In the genomic region with DNA sequence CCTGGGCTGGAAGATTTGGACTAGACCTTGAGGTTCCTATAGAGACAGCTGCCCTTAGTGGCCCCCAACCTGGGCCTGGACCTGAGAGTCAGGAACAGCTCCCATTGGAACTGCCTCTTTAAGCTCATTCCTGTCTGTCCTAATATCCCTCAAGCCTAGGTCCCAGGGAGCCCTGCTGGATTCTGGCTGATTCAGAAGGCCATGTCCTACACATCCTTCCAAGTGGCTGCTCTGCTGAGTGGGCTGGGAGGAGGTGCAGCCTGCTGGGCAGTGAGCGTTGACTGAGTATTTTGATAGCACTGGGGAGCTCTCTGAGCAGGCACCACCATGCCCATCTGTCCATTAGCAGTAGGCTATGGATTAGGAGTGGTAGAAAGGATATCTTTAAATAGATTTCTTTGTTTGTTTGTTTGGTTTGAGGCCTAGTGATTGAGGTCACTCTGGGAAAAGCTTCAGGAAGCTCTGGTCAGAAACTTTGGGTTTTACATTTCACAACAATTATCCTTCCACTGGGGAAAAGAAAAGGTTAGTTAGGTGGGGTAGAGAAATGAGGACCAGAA, we compare ENCODE assay signal across 16 cellular contexts. TPM values are rescaled to one million over a fixed set of nuclear protein-coding genes. Genes with fewer than 3 reads are reported as not detected.
DNase-seq lines count a peak whose midpoint lies in the region; ATAC-seq and TF ChIP-seq lines count a peak whose summit lies in the region.
"Had no signal": no experiment of that assay in that cellular context is flagged by ENCODE, and none has a peak within 500 bp of the region (broad histone marks: within the 10 kb centered on the region; RNA-seq: fewer than 3 reads in every experiment).

No MANE protein-coding gene starts in this region.

- no peak overlapping the region for H3K4me3 Mint-ChIP-seq in activated T-helper 17 cell treated with anti-CD3 and anti-CD28 coated beads, Interleukin-2, amount 50 U/mL, for 72 hours
- H3K4me3 Mint-ChIP-seq in memory B cell: no peak overlapping the region
- H3K4me3 Mint-ChIP-seq: brain had no signal

- no peaks in the 10 kb centered on the region for H3K9me3 ChIP-seq in right atrium auricular region
- no peaks in the 10 kb centered on the region for H3K9me3 ChIP-seq in upper lobe of left lung
- H3K9me3 ChIP-seq: Caco-2 had no signal

- H3K4me3 ChIP-seq in right atrium auricular region: no peak overlapping the region
- no peak overlapping the region for H3K4me3 ChIP-seq in upper lobe of left lung

- H3K4me1 ChIP-seq in right atrium auricular region (peaks cover 0 to 8% of the 10 kb centered on the region in 2 donors), upper lobe of left lung (peaks cover 4 to 26% (median 16%) of the 10 kb centered on the region in 4 donors)
- H3K4me1 ChIP-seq: Caco-2 had no signal

- H3K27ac ChIP-seq in right atrium auricular region (no peak overlapping the region), upper lobe of left lung (peak overlapping the region in 1 of 4 donors; percentile 48)
- H3K27ac ChIP-seq: VCaP had no signal

- no peaks in the 10 kb centered on the region for H3K36me3 Mint-ChIP-seq in activated T-helper 17 cell treated with anti-CD3 and anti-CD28 coated beads, Interleukin-2, amount 50 U/mL, for 72 hours (ENCODE audit: low read depth)
- H3K36me3 Mint-ChIP-seq in memory B cell: no peaks in the 10 kb centered on the region
- H3K36me3 Mint-ChIP-seq: brain had no signal

- H3K27me3 Mint-ChIP-seq in activated T-helper 17 cell treated with anti-CD3 and anti-CD28 coated beads, Interleukin-2, amount 50 U/mL, for 72 hours: no peaks in the 10 kb centered on the region
- no peaks in the 10 kb centered on the region for H3K27me3 Mint-ChIP-seq in memory B cell

- DNase-seq in left cardiac atrium: no peak
- no peak for DNase-seq in right atrium auricular region (ENCODE audit: low spot score)
- DNase-seq in memory B cell (ENCODE audit: low spot score in 2 of 2): no peak
- no peak for DNase-seq in upper lobe of left lung
- DNase-seq in cerebellar nuclear complex (lab: John Stamatoyannopoulos, UW): no peak
- DNase-seq: activated naive CD4-positive, alpha-beta T cell treated with Interleukin-2 at 50 U/mL for 16 hours; Caco-2; IMR-90; NCI-H1417; stimulated activated naive CD4-positive, alpha-beta T cell had no signal

- H3K4me1 Mint-ChIP-seq in activated T-helper 17 cell treated with anti-CD3 and anti-CD28 coated beads, Interleukin-2, amount 50 U/mL, for 72 hours: peaks cover 16% of the 10 kb centered on the region
- peaks cover 9% of the 10 kb centered on the region for H3K4me1 Mint-ChIP-seq in memory B cell

- 80 to 83% methylated on average over 1 of the region's 1 CpG for WGBS in upper lobe of left lung, 2 donors

- H3K36me3 ChIP-seq in right atrium auricular region (no peaks in the 10 kb centered on the region), upper lobe of left lung (no peaks in the 10 kb centered on the region)

- H3K27ac Mint-ChIP-seq in activated T-helper 17 cell treated with anti-CD3 and anti-CD28 coated beads, Interleukin-2, amount 50 U/mL, for 72 hours: peak overlapping the region; percentile 19
- H3K27ac Mint-ChIP-seq in memory B cell: peak overlapping the region; percentile 28
- H3K27ac Mint-ChIP-seq: brain had no signal

- no peak for TF ChIP-seq POLR2A in upper lobe of left lung (IDR thresholded peaks at IDR 0.05)

- TF ChIP-seq CTCF in right atrium auricular region (IDR thresholded peaks at IDR 0.05) (no peak), upper lobe of left lung (IDR thresholded peaks at IDR 0.05) (no peak)

- ATAC-seq in left cardiac atrium (peak; percentile 13 to 68), memory B cell (ENCODE audit: low read depth) (no peak), upper lobe of left lung (ENCODE audit: low FRiP score in 2 of 2) (peak; percentile 9 to 17), SK-N-SH treated with all-trans-retinoic acid at 6 μM for 48 hours (no peak), HG03571 (IDR thresholded peaks at IDR 0.05; ENCODE audit: unreplicated experiment) (no peak)
- ATAC-seq in activated T-helper 17 cell treated with anti-CD3 and anti-CD28 coated beads, Interleukin-2, amount 50 U/mL, for 72 hours (replicated peaks): no peak

- no peaks in the 10 kb centered on the region for H3K9me3 Mint-ChIP-seq in activated T-helper 17 cell treated with anti-CD3 and anti-CD28 coated beads, Interleukin-2, amount 50 U/mL, for 72 hours
- H3K9me3 Mint-ChIP-seq in memory B cell: no peaks in the 10 kb centered on the region
- H3K9me3 Mint-ChIP-seq: brain had no signal

- TF ChIP-seq EP300 in upper lobe of left lung (IDR thresholded peaks at IDR 0.05): no peak

- no peaks in the 10 kb centered on the region for H3K27me3 ChIP-seq in right atrium auricular region
- H3K27me3 ChIP-seq in upper lobe of left lung: no peaks in the 10 kb centered on the region

- intact Hi-C loops in left cardiac atrium (cut with DNase I): loop anchor here in 1 of 2 donors (2.0 to 10.0 kb wide), 3 partner anchors 51 to 477 kb away; no protein-coding TSS in a partner anchor

TF ChIP-seq in SK-N-SH treated with all-trans-retinoic acid at 6 μM for 48 hours, 23 proteins besides CTCF, POLR2A, EP300 and RAD21:
- no peak for TF ChIP-seq CSDC2 (CRISPR knock-in tag; IDR thresholded peaks at IDR 0.05)
TF ChIP-seq in SK-N-SH treated with all-trans-retinoic acid at 6 μM for 48 hours: peak in this region for 0.

RNA-seq across cellular contexts. Expression of a gene that starts 54.6 kb away (rescaled TPM):
- 10 to 100 TPM; 24.9 to 27.6 TPM for total RNA-seq in left cardiac atrium
- 10 to 100 TPM; 21.6 to 36.7 TPM for total RNA-seq in right atrium auricular region
- 10 to 100 TPM; 30.7 to 40.6 TPM for total RNA-seq in activated T-helper 17 cell treated with anti-CD3 and anti-CD28 coated beads, Interleukin-2, amount 50 U/mL, for 72 hours
- 100 to 1,000 TPM in 2 of 6 donors, 10 to 100 TPM in 4; 30.8 to 115 (median 45.4) TPM for total RNA-seq in upper lobe of left lung

RNA-seq across cellular contexts. Expression of a gene that starts 56.4 kb away (rescaled TPM):
- not detected for total RNA-seq in left cardiac atrium
- not detected for total RNA-seq in right atrium auricular region
- not detected for total RNA-seq in activated T-helper 17 cell treated with anti-CD3 and anti-CD28 coated beads, Interleukin-2, amount 50 U/mL, for 72 hours
- total RNA-seq in upper lobe of left lung: under 1 TPM in 1 of 6 donors, not detected in 5; 0.17 TPM
- total RNA-seq: glomerular endothelial cell, IMR-90 had no signal

Comparison
In these comparisons a context has a peak if more than half of its experiments do, and no peak if none do; other contexts are left out.
1. ATAC-seq: peak in left cardiac atrium (2 of 2) and upper lobe of left lung (2 of 2); none in activated T-helper 17 cell treated with anti-CD3 and anti-CD28 coated beads, Interleukin-2, amount 50 U/mL, for 72 hours (single experiment), memory B cell (single experiment), SK-N-SH treated with all-trans-retinoic acid at 6 μM for 48 hours (single experiment) and HG03571 (single experiment).